In the genomic region with DNA sequence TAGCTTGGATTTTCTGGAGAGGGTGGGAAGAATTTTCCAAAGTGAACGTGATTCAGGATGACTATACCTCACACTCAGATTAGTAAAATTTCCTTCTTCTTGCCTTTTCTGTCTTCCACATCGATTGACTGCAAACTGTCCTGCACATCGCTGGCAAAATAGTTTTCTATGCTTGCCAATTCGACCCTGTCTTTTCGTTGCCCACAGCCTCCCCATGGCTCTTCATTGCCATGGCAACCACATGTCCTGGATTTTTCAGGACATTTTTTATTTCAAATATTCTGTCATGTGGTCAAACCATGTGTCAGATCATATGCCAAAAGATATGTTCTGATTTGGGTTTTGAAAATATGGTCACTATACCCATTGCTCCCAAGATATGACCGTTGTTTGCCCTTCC, we compare ENCODE assay signal across 26 cellular contexts. TPM values are rescaled to one million over a fixed set of nuclear protein-coding genes. Genes with fewer than 3 reads are reported as not detected.
DNase-seq lines count a peak whose midpoint lies in the region; ATAC-seq, FAIRE-seq and TF ChIP-seq lines count a peak whose summit lies in the region.
"Had no signal": no experiment of that assay in that cellular context is flagged by ENCODE, and none has a peak within 500 bp of the region (broad histone marks: within the 10 kb centered on the region; RNA-seq: fewer than 3 reads in every experiment).

No MANE protein-coding gene starts in this region.

- no peaks in the 10 kb centered on the region for H4K20me1 ChIP-seq in GM23338 (replicated peaks; ENCODE audit: insufficient read depth)
- no peaks in the 10 kb centered on the region for H4K20me1 ChIP-seq in H1 (replicated peaks in 1 of 2; ENCODE audit: control insufficient read depth in 1 of 2, insufficient read depth in 2 of 2, low read length in 2 of 2)
- H4K20me1 ChIP-seq: BLaER1 treated with 17β-estradiol and CSF1 and Interleukin-3, amounts not matched to agents 10 nM and 100 nM had no signal

- CTCF ChIA-PET in H1 (lab: Charles Lee; ENCODE audit: partially characterized antibody) = interaction anchor here (0.8 to 2.6 kb wide), 3 partner anchors 11 to 307 kb away, joined by 3 to 9 read pairs (median 4); no protein-coding TSS in a partner anchor

- no peak overlapping the region for H2BK15ac ChIP-seq in H1 (ENCODE audit: low read length)
- no peak overlapping the region for H2BK15ac ChIP-seq in neuronal stem cell (ENCODE audit: low read length)

- H3K4me1 Mint-ChIP-seq in GM23338 = peaks cover 49% of the 10 kb centered on the region
- H3K4me1 Mint-ChIP-seq: CD14-positive monocyte; CD8-positive, alpha-beta memory T cell had no signal

- no peak for TF ChIP-seq POLR2A in H1 (IDR thresholded peaks at IDR 0.05; ENCODE audit: control extremely low read depth in 1 of 2, low read depth in 2 of 2, low read length in 2 of 2)

- H3K27ac Mint-ChIP-seq in GM23338 = no peak overlapping the region
- H3K27ac Mint-ChIP-seq: CD14-positive monocyte; CD4-positive, alpha-beta T cell; CD8-positive, alpha-beta memory T cell had no signal

- no peak overlapping the region for H4K8ac ChIP-seq in H1 (ENCODE audit: extremely low read depth, insufficient read depth, low read length)
- no peak overlapping the region for H4K8ac ChIP-seq in neuronal stem cell (ENCODE audit: low read depth, low read length)

- H3K4ac ChIP-seq in H1 (replicated peaks; ENCODE audit: insufficient read length, low read depth, low read length) (no peak overlapping the region), neuronal stem cell (ENCODE audit: low read length) (no peak overlapping the region)

- H2AFZ ChIP-seq in GM23338 = no peak overlapping the region
- no peak overlapping the region for H2AFZ ChIP-seq in H1 (ENCODE audit: low read length)
- no peak overlapping the region for H2AFZ ChIP-seq in neuronal stem cell (ENCODE audit: low read length)

- H3K4me2 ChIP-seq in GM23338 (peak overlapping the region; percentile 64; the same call in 1 of the 2 replicates), H1 (ENCODE audit: insufficient read depth in 1 of 2, low read depth in 2 of 2, low read length in 2 of 2) (no peak overlapping the region), neuronal stem cell (ENCODE audit: insufficient read depth, low read length, poor library complexity, severe bottlenecking) (no peak overlapping the region)
- H3K4me2 ChIP-seq: A549; BLaER1 treated with 17β-estradiol and CSF1 and Interleukin-3, amounts not matched to agents 10 nM and 100 nM had no signal

- H3K23ac ChIP-seq in H1 (ENCODE audit: insufficient read length) (no peak overlapping the region), neuronal stem cell (ENCODE audit: low read depth, low read length, poor library complexity) (no peak overlapping the region)

- TF ChIP-seq CTCF in GM23338 (conservative IDR thresholded peaks at IDR 0.05; ENCODE audit: low read depth in 2 of 2) (no peak), H1 (IDR thresholded peaks at IDR 0.05; ENCODE audit: control extremely low read depth in 1 of 3, insufficient read depth in 1 of 3, low read depth in 1 of 3, low read length in 3 of 3) (no peak)

- H3K9me3 Mint-ChIP-seq in GM23338 = no peaks in the 10 kb centered on the region
- H3K9me3 Mint-ChIP-seq: CD4-positive, alpha-beta T cell; CD8-positive, alpha-beta memory T cell had no signal

- ATAC-seq in GM23338 = no peak
- no peak for ATAC-seq in GM18519 (IDR thresholded peaks at IDR 0.05; ENCODE audit: low FRiP score, unreplicated experiment)
- ATAC-seq: A549 had no signal

- H2BK12ac ChIP-seq in H1 (ENCODE audit: low read depth, low read length) (no peak overlapping the region; the same call in 1 of the 2 replicates), neuronal stem cell (ENCODE audit: low read length) (no peak overlapping the region)

- no peak overlapping the region for H3K4me3 Mint-ChIP-seq in GM23338
- H3K4me3 Mint-ChIP-seq: CD14-positive monocyte; CD4-positive, alpha-beta T cell; CD8-positive, alpha-beta memory T cell had no signal

- H3K79me1 ChIP-seq in H1 (ENCODE audit: low read depth, low read length) (no peaks in the 10 kb centered on the region), neuronal stem cell (ENCODE audit: low read depth, low read length) (no peaks in the 10 kb centered on the region)

- H3K23me2 ChIP-seq in H1 (ENCODE audit: low read depth, low read length) = no peaks in the 10 kb centered on the region

- no peaks in the 10 kb centered on the region for H3K9me2 ChIP-seq in GM23338 (ENCODE audit: insufficient read depth)

- H3K4me3 ChIP-seq in GM23338 = no peak overlapping the region
- H3K4me3 ChIP-seq in H1 (ENCODE audit: extremely low read depth in 1 of 4, insufficient read depth in 2 of 4, low read depth in 3 of 4, low read length in 4 of 4) = no peak overlapping the region; a peak in 1 of 8 replicates
- no peak overlapping the region for H3K4me3 ChIP-seq in neuronal stem cell (ENCODE audit: low read length in 2 of 2)
- H3K4me3 ChIP-seq: A549; BLaER1 treated with 17β-estradiol and CSF1 and Interleukin-3, amounts not matched to agents 10 nM and 100 nM had no signal

- H3K79me2 ChIP-seq in GM23338 (replicated peaks; ENCODE audit: insufficient read depth) = no peaks in the 10 kb centered on the region
- H3K79me2 ChIP-seq in H1 (ENCODE audit: control insufficient read depth in 1 of 2, insufficient read depth in 2 of 2, low read length in 2 of 2) = no peaks in the 10 kb centered on the region

- H4K5ac ChIP-seq in H1 (ENCODE audit: insufficient read length, low read depth, low read length) = no peak overlapping the region

- no peak for TF ChIP-seq RAD21 in H1 (IDR thresholded peaks at IDR 0.05 in 1 of 2, conservative IDR thresholded peaks at IDR 0.05 in 1 of 2; ENCODE audit: low read depth in 2 of 2, low read length in 2 of 2)

- POLR2A ChIA-PET in H1 (lab: Charles Lee; ENCODE audit: partially characterized antibody) = interaction anchor here (0.9 kb wide), 1 partner anchor 52 kb away, joined by 4 read pairs; no protein-coding TSS in a partner anchor

- DNase-seq in GM23338 (ENCODE audit: low spot score) (no peak), cerebellar cortex (ENCODE audit: low spot score) (peak; percentile 87), H1 (ENCODE audit: low read depth in 1 of 2, low spot score in 2 of 2) (no peak), neuronal stem cell (ENCODE audit: low spot score) (no peak), NCI-H2196 (lab: John Stamatoyannopoulos, UW; ENCODE audit: unreplicated experiment) (no peak), SW480 (ENCODE audit: low spot score) (no peak)
- DNase-seq: 8988T; ACHN; AML-193; BE2C; CD4-positive, alpha-beta T cell; CD8-positive, alpha-beta memory T cell; DMS 273 treated with DMSO at 0.1 percent for 48 hours; DMS79; EL; GF-D8; GOT3; H7; HCEC 1CT had no signal

- no peak overlapping the region for H2BK120ac ChIP-seq in H1 (replicated peaks; ENCODE audit: low read depth, low read length)
- no peak overlapping the region for H2BK120ac ChIP-seq in neuronal stem cell (ENCODE audit: low read depth, low read length)

- H3K4me1 ChIP-seq in GM23338 (ENCODE audit: insufficient read depth) (peaks cover 49% of the 10 kb centered on the region), H1 (replicated peaks in 1 of 4; ENCODE audit: control insufficient read depth in 3 of 4, insufficient read depth in 4 of 4, low read length in 3 of 4) (peaks cover 0 to 21% (median 21%) of the 10 kb centered on the region in 4 experiments; a peak in 5 of 7 replicates), neuronal stem cell (ENCODE audit: control insufficient read depth in 2 of 2, insufficient read depth in 1 of 2, low read depth in 1 of 2, low read length in 2 of 2) (peaks cover 7 to 12% of the 10 kb centered on the region in 2 donors)
- H3K4me1 ChIP-seq: A549; BE2C; BLaER1 treated with 17β-estradiol and CSF1 and Interleukin-3, amounts not matched to agents 10 nM and 100 nM had no signal

- H3K27ac ChIP-seq in GM23338 (ENCODE audit: low read depth) = no peak overlapping the region
- H3K27ac ChIP-seq in H1 (ENCODE audit: low read depth, low read length) = no peak overlapping the region
- H3K27ac ChIP-seq in neuronal stem cell (replicated peaks; ENCODE audit: low read length) = peak overlapping the region; percentile 91
- H3K27ac ChIP-seq: A549; BLaER1 treated with 17β-estradiol and CSF1 and Interleukin-3, amounts not matched to agents 10 nM and 100 nM had no signal

- no peak overlapping the region for H3K14ac ChIP-seq in H1 (ENCODE audit: insufficient read length)
- no peak overlapping the region for H3K14ac ChIP-seq in neuronal stem cell (ENCODE audit: low read length)

- 82% methylated on average over 6 of the region's 6 CpGs; no CpG with 5 or more reads in 1 of the 2 experiments for WGBS in H1 (ENCODE audit: extremely low coverage in 1 of 2, insufficient coverage in 1 of 2, insufficient read length in 1 of 2, insufficient replicate concordance in 2 of 2, low coverage in 1 of 2, low lambda C conversion rate in 2 of 2, missing lambda C conversion rate in 1 of 2), 2 experiments
- WGBS in neuronal stem cell (ENCODE audit: extremely low coverage in 2 of 2, insufficient read length in 2 of 2, insufficient replicate concordance in 1 of 2), 2 donors = no CpG with 5 or more reads among the region's 6 CpGs

- H2BK5ac ChIP-seq in H1 (ENCODE audit: low read depth, low read length) (no peak overlapping the region), neuronal stem cell (ENCODE audit: low read length) (no peak overlapping the region)

- H3K9ac ChIP-seq in H1 (replicated peaks in 1 of 4; ENCODE audit: extremely low read depth in 1 of 4, low read depth in 3 of 4, low read length in 3 of 4) (no peak overlapping the region), neuronal stem cell (ENCODE audit: low read depth, low read length, poor library complexity) (no peak overlapping the region)
- H3K9ac ChIP-seq: BLaER1 treated with 17β-estradiol and CSF1 and Interleukin-3, amounts not matched to agents 10 nM and 100 nM had no signal

- H2BK20ac ChIP-seq in H1 (ENCODE audit: low read length) = no peak overlapping the region; the same call in 1 of the 2 replicates

- peak; percentile 13 for FAIRE-seq in H1 (lab: Jason Lieb, UNC)
- FAIRE-seq: A549, D721Med, GM12891, GM18507 had no signal

- H3F3A ChIP-seq in GM23338 (replicated peaks; ENCODE audit: low read depth) = 0 out of 2 replicates have a peak, but pooled peaks cover 9% of the 10 kb centered on the region

- H3K9me3 ChIP-seq in H1 (ENCODE audit: insufficient read depth in 2 of 2, low read depth in 1 of 2, low read length in 1 of 2) (no peaks in the 10 kb centered on the region), neuronal stem cell (replicated peaks in 1 of 2; ENCODE audit: control insufficient read depth in 2 of 2, insufficient read depth in 1 of 2, low read depth in 1 of 2, low read length in 2 of 2) (no peaks in the 10 kb centered on the region)
- H3K9me3 ChIP-seq: A549; BE2C; BLaER1 treated with 17β-estradiol and CSF1 and Interleukin-3, amounts not matched to agents 10 nM and 100 nM had no signal

- H4K91ac ChIP-seq in H1 (replicated peaks; ENCODE audit: insufficient read length, low read length) (no peak overlapping the region), neuronal stem cell (ENCODE audit: low read depth, low read length, poor library complexity) (no peak overlapping the region)

- H3K36me3 ChIP-seq in GM23338 (ENCODE audit: insufficient read depth) (no peaks in the 10 kb centered on the region), H1 (ENCODE audit: control insufficient read depth in 2 of 4, insufficient read depth in 4 of 4, low read length in 3 of 4) (no peaks in the 10 kb centered on the region), neuronal stem cell (replicated peaks in 1 of 2; ENCODE audit: control insufficient read depth in 2 of 2, insufficient read depth in 2 of 2, low read length in 2 of 2) (no peaks in the 10 kb centered on the region)
- H3K36me3 ChIP-seq: BE2C; BLaER1 treated with 17β-estradiol and CSF1 and Interleukin-3, amounts not matched to agents 10 nM and 100 nM had no signal

- H3K18ac ChIP-seq in H1 (ENCODE audit: extremely low read depth, low read length) (no peak overlapping the region), neuronal stem cell (ENCODE audit: low read length) (no peak overlapping the region)

- H2AK5ac ChIP-seq in H1 (ENCODE audit: low read depth, low read length) (no peak overlapping the region), neuronal stem cell (ENCODE audit: low read depth, low read length) (no peak overlapping the region)

- peaks cover 5% of the 10 kb centered on the region for H3K27me3 Mint-ChIP-seq in GM23338 (ENCODE audit: insufficient read depth, low read depth, poor library complexity)

- no peaks in the 10 kb centered on the region for H3K36me3 Mint-ChIP-seq in GM23338 (ENCODE audit: low read depth)
- H3K36me3 Mint-ChIP-seq: CD14-positive monocyte; CD8-positive, alpha-beta memory T cell had no signal

- TF ChIP-seq EP300 in H1 (IDR thresholded peaks at IDR 0.05; ENCODE audit: borderline replicate concordance in 1 of 2, low read depth in 2 of 2, low read length in 2 of 2) = no peak

- H3K27me3 ChIP-seq in GM23338 (ENCODE audit: insufficient read depth) (peaks cover 38% of the 10 kb centered on the region), H1 (replicated peaks in 1 of 4; ENCODE audit: control insufficient read depth in 3 of 4, extremely low read depth in 1 of 4, insufficient read depth in 3 of 4, low read length in 3 of 4) (no peaks in the 10 kb centered on the region; a peak in 1 of 7 replicates), neuronal stem cell (ENCODE audit: control insufficient read depth in 3 of 3, insufficient read depth in 3 of 3, low read depth in 1 of 3, low read length in 3 of 3) (peaks cover 0 to 69% (median 0%) of the 10 kb centered on the region in 3 experiments)
- H3K27me3 ChIP-seq: BLaER1 treated with 17β-estradiol and CSF1 and Interleukin-3, amounts not matched to agents 10 nM and 100 nM had no signal

- H3K56ac ChIP-seq in H1 (replicated peaks; ENCODE audit: insufficient read length, low read depth, low read length) = no peak overlapping the region

RNA-seq across cellular contexts. Expression of a gene that starts 46.9 kb away (rescaled TPM):
- 21.2 and 23.9 TPM in 2 replicates for total RNA-seq in GM23338 (2014; rRNA removed; shearing (Covaris generic))
- polyA plus RNA-seq in GM23338 (2016; fragmentation: Nextera tagmentation; extraction: Ambion mirVana) = 13.6 and 16.5 TPM in 2 replicates
- 33.9 and 37.6 TPM in 2 replicates for total RNA-seq in H1 (2021; fragmentation: NEBNext Ultra II Directional; extraction: Animal tissue kit (Norgen Biotek cat#: 25700))
- polyA plus RNA-seq in H1 (2011; rRNA removed) = 145 and 155 TPM in 2 replicates
- polyA plus RNA-seq in H1 (2011; cell fraction: cytosol; rRNA removed) = 128 TPM
- polyA plus RNA-seq in H1 (2011; cell fraction: nucleus; rRNA removed) = 155 TPM
- polyA plus RNA-seq in H1 (2012, experiment 1 of 2) = 87.4 to 98.7 TPM (median 90.9 TPM) in 4 replicates
- polyA plus RNA-seq in H1 (2012, experiment 2 of 2) = 20.6 TPM
- 14.9 TPM for polyA plus RNA-seq in H1 (2013, experiment 1 of 2)
- polyA plus RNA-seq in H1 (2013, experiment 2 of 2) = 12.8 TPM
- polyA minus RNA-seq in H1 (2011; rRNA and poly(A)+ RNA removed) = 345 and 397 TPM in 2 replicates
- polyA minus RNA-seq in H1 (2011; cell fraction: cytosol; rRNA and poly(A)+ RNA removed) = 105 TPM
- polyA minus RNA-seq in H1 (2011; cell fraction: nucleus; rRNA and poly(A)+ RNA removed) = 216 TPM
- 271 TPM for polyA plus RNA-seq in neuronal stem cell (2013, experiment 1 of 2)
- polyA plus RNA-seq in neuronal stem cell (2013, experiment 2 of 2) = 277 TPM
- total RNA-seq: CD4-positive, alpha-beta T cell; CD8-positive, alpha-beta memory T cell had no signal
- polyA plus RNA-seq: A549; CD14-positive monocyte; CD8-positive, alpha-beta memory T cell had no signal
